8 cellular contexts compared by ENCODE assay signal in the genomic region with DNA sequence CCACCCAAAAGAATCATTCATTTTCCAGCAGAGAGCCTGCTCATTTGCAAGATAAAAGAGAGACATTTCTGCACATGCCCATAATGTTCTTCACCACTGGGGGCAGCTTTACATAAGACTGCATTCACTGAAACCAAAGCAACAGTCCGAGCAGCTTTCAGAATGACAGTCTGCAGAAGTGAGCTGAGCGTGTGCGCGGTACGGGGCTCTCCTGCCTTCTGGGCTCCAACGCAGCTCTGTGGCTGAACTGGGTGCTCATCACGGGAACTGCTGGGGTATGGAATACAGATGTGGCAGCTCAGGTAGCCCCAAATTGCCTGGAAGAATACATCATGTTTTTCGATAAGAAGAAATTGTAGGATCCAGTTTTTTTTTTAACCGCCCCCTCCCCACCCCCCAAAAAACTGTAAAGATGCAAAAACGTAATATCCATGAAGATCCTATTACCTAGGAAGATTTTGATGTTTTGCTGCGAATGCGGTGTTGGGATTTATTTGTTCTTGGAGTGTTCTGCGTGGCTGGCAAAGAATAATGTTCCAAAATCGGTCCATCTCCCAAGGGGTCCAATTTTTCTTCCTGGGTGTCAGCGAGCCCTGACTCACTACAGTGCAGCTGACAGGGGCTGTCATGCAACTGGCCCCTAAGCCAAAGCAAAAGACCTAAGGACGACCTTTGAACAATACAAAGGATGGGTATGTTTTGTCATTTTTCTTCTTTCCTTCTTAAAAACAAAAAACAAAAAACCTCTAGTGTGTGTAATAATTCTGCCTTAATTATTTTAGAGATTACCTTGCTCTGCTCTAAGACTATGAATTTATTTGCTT. TPM values are rescaled to one million over a fixed set of nuclear protein-coding genes. Genes with fewer than 3 reads are reported as not detected.
DNase-seq lines count a peak whose midpoint lies in the region; ATAC-seq and TF ChIP-seq lines count a peak whose summit lies in the region.

LRRTM3 (plus strand) TSS at position 141 of the 824 bp plus-strand sequence.

- no peaks in the 10 kb centered on the region for H3K36me3 ChIP-seq in IMR-90 (ENCODE audit: control insufficient read depth, insufficient read depth, low read length)
- no peaks in the 10 kb centered on the region for H3K36me3 ChIP-seq in SJCRH30
- H3K36me3 ChIP-seq in lower lobe of right lung = no peaks in the 10 kb centered on the region

- H3K23ac ChIP-seq in IMR-90 (ENCODE audit: low read depth, low read length) = no peak within 1 kb of the TSS

- H3K4me1 ChIP-seq in IMR-90 (ENCODE audit: control insufficient read depth, insufficient read depth, low read length) (no peaks in the 10 kb centered on the region), SJCRH30 (no peaks in the 10 kb centered on the region), lower lobe of right lung (no peaks in the 10 kb centered on the region)

- dilution Hi-C loops in IMR-90 (cut with HindIII; ENCODE audit: low sequenced_read_pairs, unreplicated experiment) = no loop called here

- peak; percentile 65 for TF ChIP-seq CTCF in IMR-90 (conservative IDR thresholded peaks at IDR 0.05; ENCODE audit: low read depth, low read length)
- TF ChIP-seq CTCF in lower lobe of right lung (IDR thresholded peaks at IDR 0.05) = peak; percentile 53

- H3K9me3 Mint-ChIP-seq in activated naive CD4-positive, alpha-beta T cell treated with anti-CD3 and anti-CD28 coated beads, Interleukin-2, amount 50 U/mL, for 72 hours = peaks cover 4 to 5% of the 10 kb centered on the region in 2 donors

- H3K27ac Mint-ChIP-seq in activated naive CD4-positive, alpha-beta T cell treated with anti-CD3 and anti-CD28 coated beads, Interleukin-2, amount 50 U/mL, for 72 hours = no peak within 1 kb of the TSS

- H2BK5ac ChIP-seq in IMR-90 (ENCODE audit: low read depth, low read length, poor library complexity, severe bottlenecking) = no peak within 1 kb of the TSS

- in situ Hi-C loops in IMR-90 (cut with MboI; ENCODE audit: low sequenced_read_pairs) = loop anchor here (25.0 kb wide), 1 partner anchor 586 kb away; no protein-coding TSS in a partner anchor

- no peak within 1 kb of the TSS for H3K4ac ChIP-seq in IMR-90 (ENCODE audit: low read depth, low read length)

- H3K18ac ChIP-seq in IMR-90 (ENCODE audit: low read depth, low read length) = no peak within 1 kb of the TSS

- no TSS peak for BruUV-seq in IMR-90 (replicated peaks; lab: Mats Ljungman, UMichigan)

- 0% methylated on average over 1 of the region's 16 CpGs; no CpG with 5 or more reads in 1 of the 2 experiments for WGBS in IMR-90 (ENCODE audit: extremely low coverage in 2 of 2, insufficient read length in 1 of 2), 2 experiments

- CTCF ChIA-PET in IMR-90 (lab: Yijun Ruan, JAX) = interaction anchor here (0.5 to 1.2 kb wide), 10 partner anchors 9 to 787 kb away, joined by 3 to 6 read pairs (median 4); no protein-coding TSS in a partner anchor

- H2AK9ac ChIP-seq in IMR-90 (replicated peaks; ENCODE audit: low read depth, low read length, poor library complexity) = no peak within 1 kb of the TSS

- no peak within 1 kb of the TSS for H3K56ac ChIP-seq in IMR-90 (ENCODE audit: extremely low read depth, insufficient read depth, low read length)

- peak; percentile 47 to 89 for ATAC-seq in activated naive CD4-positive, alpha-beta T cell treated with anti-CD3 and anti-CD28 coated beads, Interleukin-2, amount 50 U/mL, for 72 hours
- ATAC-seq in GM21825 (IDR thresholded peaks at IDR 0.05; ENCODE audit: unreplicated experiment) (peak; percentile 100), IMR-90 (ENCODE audit: low read depth) (peak; percentile 98), lower lobe of right lung (peak; percentile 85 to 86)

- no peaks in the 10 kb centered on the region for H3K9me1 ChIP-seq in IMR-90 (ENCODE audit: insufficient read depth, low read length)

- peak within 1 kb of the TSS; percentile 84 for H2AFZ ChIP-seq in IMR-90 (replicated peaks; ENCODE audit: low read length, poor library complexity)

- H2BK15ac ChIP-seq in IMR-90 (ENCODE audit: low read depth, low read length) = no peak within 1 kb of the TSS

- no peaks in the 10 kb centered on the region for H3K36me3 Mint-ChIP-seq in activated naive CD4-positive, alpha-beta T cell treated with anti-CD3 and anti-CD28 coated beads, Interleukin-2, amount 50 U/mL, for 72 hours

- H4K91ac ChIP-seq in IMR-90 (ENCODE audit: insufficient read depth, low read depth, low read length) = no peak within 1 kb of the TSS

- no peak for TF ChIP-seq POLR2A in IMR-90 (IDR thresholded peaks at IDR 0.05; ENCODE audit: low read depth, low read length)

- no peak within 1 kb of the TSS for H3K4me3 ChIP-seq in IMR-90 (ENCODE audit: insufficient read depth, low read depth, low read length)
- H3K4me3 ChIP-seq in SJCRH30 = no peak within 1 kb of the TSS
- no peak within 1 kb of the TSS for H3K4me3 ChIP-seq in lower lobe of right lung

- no peak within 1 kb of the TSS for H3K14ac ChIP-seq in IMR-90 (replicated peaks; ENCODE audit: low read depth, low read length)

- peak in 1 of 2 donors; percentile 7 for DNase-seq in activated naive CD4-positive, alpha-beta T cell treated with anti-CD3 and anti-CD28 coated beads, Interleukin-2, amount 50 U/mL, for 72 hours (ENCODE audit: low spot score in 2 of 2)
- DNase-seq in activated naive CD4-positive, alpha-beta T cell treated with Interleukin-2 at 50 U/mL for 16 hours = no peak
- DNase-seq in IMR-90 = peak; percentile 73
- peak; percentile 26 to 56 for DNase-seq in SJCRH30
- DNase-seq in ecto neural progenitor cell (ENCODE audit: low spot score) = peak; percentile 63
- DNase-seq in lower lobe of right lung = no peak

- H4K8ac ChIP-seq in IMR-90 (ENCODE audit: low read depth in 2 of 2, low read length in 2 of 2) = no peak within 1 kb of the TSS

- peak within 1 kb of the TSS; percentile 76; the same call in 1 of the 2 replicates for H3K4me2 ChIP-seq in IMR-90 (ENCODE audit: low read depth, low read length)

- H3K27ac ChIP-seq in IMR-90 (ENCODE audit: insufficient read depth, low read length) (no peak within 1 kb of the TSS), SJCRH30 (no peak within 1 kb of the TSS), lower lobe of right lung (no peak within 1 kb of the TSS), temporal lobe (ENCODE audit: low read depth, low read length) (peak within 1 kb of the TSS; percentile 75)

- intact Hi-C loops in IMR-90 (cut with micrococcal nuclease) = no loop called here
- intact Hi-C loops in lower lobe of right lung (cut with DNase I) = no loop called here

- POLR2A ChIA-PET in IMR-90 (lab: Charles Lee; ENCODE audit: unreplicated experiment) = no interaction called here

- H4K5ac ChIP-seq in IMR-90 (ENCODE audit: low read depth, low read length) = no peak within 1 kb of the TSS

- peak; percentile 53 for TF ChIP-seq RAD21 in IMR-90 (IDR thresholded peaks at IDR 0.05; ENCODE audit: low read length)

- no peak within 1 kb of the TSS for H2BK120ac ChIP-seq in IMR-90 (ENCODE audit: low read depth, low read length)

- no peak within 1 kb of the TSS for H3K9ac ChIP-seq in IMR-90 (ENCODE audit: low read depth, low read length)

- H3K79me1 ChIP-seq in IMR-90 (ENCODE audit: low read depth in 1 of 2, low read length in 2 of 2) = no peaks in the 10 kb centered on the region

- H3K9me3 ChIP-seq in IMR-90 (ENCODE audit: control insufficient read depth, insufficient read depth, low read length) = no peaks in the 10 kb centered on the region
- H3K9me3 ChIP-seq in SJCRH30 (replicated peaks) = no peaks in the 10 kb centered on the region
- H3K9me3 ChIP-seq in lower lobe of right lung = no peaks in the 10 kb centered on the region

- H2BK20ac ChIP-seq in IMR-90 (ENCODE audit: low read depth, low read length) = no peak within 1 kb of the TSS

- no peaks in the 10 kb centered on the region for H4K20me1 ChIP-seq in IMR-90 (ENCODE audit: insufficient read depth, low read length)

- H2AK5ac ChIP-seq in IMR-90 (ENCODE audit: low read depth, low read length) = no peak within 1 kb of the TSS

- peaks cover 14% of the 10 kb centered on the region for H3K27me3 ChIP-seq in IMR-90 (ENCODE audit: control insufficient read depth, insufficient read depth, low read length)
- no peaks in the 10 kb centered on the region for H3K27me3 ChIP-seq in SJCRH30
- H3K27me3 ChIP-seq in lower lobe of right lung (ENCODE audit: low read depth) = peaks cover 36% of the 10 kb centered on the region

TF ChIP-seq in IMR-90, 13 proteins besides CTCF, POLR2A, EP300 and RAD21:
- TF ChIP-seq NFE2L2 (IDR thresholded peaks at IDR 0.05; ENCODE audit: low read depth, low read length) = no peak
- TF ChIP-seq SMC3 (IDR thresholded peaks at IDR 0.05; ENCODE audit: low read depth, low read length) = peak; percentile 33

RNA-seq across cellular contexts. Expression of gene LRRTM3, which starts in this region (rescaled TPM):
- not detected for total RNA-seq in activated naive CD4-positive, alpha-beta T cell treated with anti-CD3 and anti-CD28 coated beads, Interleukin-2, amount 50 U/mL, for 72 hours
- total RNA-seq in IMR-90 (2012; rRNA removed) = under 0.01 TPM in 1 of 2 replicates, not detected in the other
- polyA plus RNA-seq in IMR-90 (2012; rRNA removed) = not detected in 2 replicates
- polyA plus RNA-seq in IMR-90 (2012; cell fraction: cytosol; rRNA removed) = 0.03 TPM in 1 of 2 replicates, not detected in the other
- 0.02 TPM in 1 of 2 replicates, not detected in the other for polyA plus RNA-seq in IMR-90 (2012; cell fraction: nucleus; rRNA removed; ENCODE audit: low replicate concordance)
- total RNA-seq in SJCRH30 (2014; rRNA removed; shearing (Covaris generic)) = 0.05 and 0.10 TPM in 2 replicates
- total RNA-seq in lower lobe of right lung = not detected
- total RNA-seq in temporal lobe = 23.1 TPM

Comparison
In these comparisons a context has a peak if more than half of its experiments do, and no peak if none do; other contexts are left out.
1. RNA of gene LRRTM3 (total RNA-seq): 23.1 TPM in temporal lobe (single experiment); 0.05 to 0.10 TPM in SJCRH30, not detected in activated naive CD4-positive, alpha-beta T cell treated with anti-CD3 and anti-CD28 coated beads, Interleukin-2, amount 50 U/mL, for 72 hours, under 0.01 TPM in IMR-90 and not detected in lower lobe of right lung (single experiment); every median in the first group is over 10 times any median in the second.
2. Peak in ATAC-seq in activated naive CD4-positive, alpha-beta T cell treated with anti-CD3 and anti-CD28 coated beads, Interleukin-2, amount 50 U/mL, for 72 hours; RNA of the gene not detected or under 1 TPM.
3. Peak in DNase-seq, ATAC-seq and H3K4me2 ChIP-seq in IMR-90; RNA of the gene not detected or under 1 TPM.
4. Peak in DNase-seq in SJCRH30; RNA of the gene not detected or under 1 TPM.
5. Peak in ATAC-seq in lower lobe of right lung; RNA of the gene not detected or under 1 TPM.
6. Peak in every context shown above with its lines, with median percentiles within 50 percentile points of each other: ATAC-seq.